In genomic region chr14:76902591-76902990, GRCh38 we compare ENCODE assay signal across 27 cellular contexts.
A peak's percentile ranks its signal among the peaks of the same experiment; 100 is the strongest.
DNase-seq lines count a peak whose midpoint lies in the region; ATAC-seq and TF ChIP-seq lines count a peak whose summit lies in the region.
"Had no signal": no experiment of that assay in that cellular context is flagged by ENCODE, and none has a peak within 500 bp of the region (broad histone marks: within the 10 kb centered on the region; RNA-seq: fewer than 3 reads in every experiment).

No MANE protein-coding gene starts in this region.

- H3K27ac ChIP-seq in esophagus (ENCODE audit: low read depth in 2 of 2, low read length in 1 of 2): peak overlapping the region; percentile 20 to 56
- no peak overlapping the region for H3K27ac ChIP-seq in neural progenitor cell
- peak overlapping the region in 3 of 4 donors; percentile 73 to 83 (median 78) for H3K27ac ChIP-seq in tibial nerve
- H3K27ac ChIP-seq in WERI-Rb-1: no peak overlapping the region
- H3K27ac ChIP-seq: brain microvascular endothelial cell had no signal

- H3K9me3 ChIP-seq in esophagus (ENCODE audit: control insufficient read depth in 2 of 2, insufficient read depth in 1 of 2, low read depth in 1 of 2, low read length in 1 of 2): no peaks in the 10 kb centered on the region
- no peaks in the 10 kb centered on the region for H3K9me3 ChIP-seq in neural progenitor cell (ENCODE audit: low read depth)
- H3K9me3 ChIP-seq in tibial nerve: no peaks in the 10 kb centered on the region
- H3K9me3 ChIP-seq in WERI-Rb-1 (ENCODE audit: severe bottlenecking): no peaks in the 10 kb centered on the region
- H3K9me3 ChIP-seq: uterus had no signal

- H3K9ac ChIP-seq in neural progenitor cell: no peak overlapping the region

- no peak overlapping the region for H3K4me2 ChIP-seq in neural progenitor cell

- DNase-seq in HFFc6 (no peak), neural progenitor cell (ENCODE audit: low spot score) (no peak), tibial nerve (ENCODE audit: low spot score in 2 of 2) (no peak), WERI-Rb-1 (no peak), SHP77 treated with DMSO at 0.1 percent for 48 hours (lab: John Stamatoyannopoulos, UW) (no peak), G401 (ENCODE audit: low spot score) (no peak)
- DNase-seq: activated CD4-positive, CD25-positive, alpha-beta regulatory T cell; activated naive CD4-positive, alpha-beta T cell; activated T-cell treated with anti-CD3 and anti-CD28 coated beads, Interleukin-2, amount 50 U/mL, for 72 hours; brain microvascular endothelial cell; CD4-positive, alpha-beta T cell; EL; foreskin melanocyte; hippocampal formation; left cardiac atrium; NCI-H1092; NCI-H187; NCI-H524 treated with DMSO at 0.1 percent for 48 hours; nucleus accumbens; PC-3; SHP77; SW 1271; T1000; uterus had no signal

- peaks cover 8% of the 10 kb centered on the region; the same call in 1 of the 2 replicates for H3K36me3 Mint-ChIP-seq in HFFc6 (ENCODE audit: low read depth)
- H3K36me3 Mint-ChIP-seq in neural progenitor cell: no peaks in the 10 kb centered on the region
- H3K36me3 Mint-ChIP-seq: IgD-negative memory B cell had no signal

- H3K79me2 ChIP-seq in neural progenitor cell (ENCODE audit: low read depth): no peaks in the 10 kb centered on the region

- H3K9me3 Mint-ChIP-seq in HFFc6 (no peaks in the 10 kb centered on the region), neural progenitor cell (peaks cover 4% of the 10 kb centered on the region)
- H3K9me3 Mint-ChIP-seq: activated T-cell treated with anti-CD3 and anti-CD28 coated beads, Interleukin-2, amount 50 U/mL, for 72 hours; CD4-positive, alpha-beta T cell; IgD-negative memory B cell had no signal

- no peaks in the 10 kb centered on the region for H3K27me3 ChIP-seq in esophagus (ENCODE audit: control insufficient read depth in 1 of 2, insufficient read depth in 2 of 2, low read length in 2 of 2)
- H3K27me3 ChIP-seq in neural progenitor cell: no peaks in the 10 kb centered on the region
- no peaks in the 10 kb centered on the region for H3K27me3 ChIP-seq in tibial nerve
- H3K27me3 ChIP-seq in WERI-Rb-1 (ENCODE audit: insufficient read depth, low read depth, severe bottlenecking): no peaks in the 10 kb centered on the region
- H3K27me3 ChIP-seq: brain microvascular endothelial cell, uterus had no signal

- 78 to 87% methylated on average over 5 of the region's 5 CpGs for WGBS in esophagus, 2 donors
- WGBS in tibial nerve, 2 donors: 65 to 66% methylated on average over 5 of the region's 5 CpGs

- peaks cover 0 to 7% of the 10 kb centered on the region in 2 donors for H3K4me1 ChIP-seq in esophagus (ENCODE audit: control insufficient read depth in 2 of 2, insufficient read depth in 2 of 2, low read length in 1 of 2)
- H3K4me1 ChIP-seq in neural progenitor cell: peaks cover 8% of the 10 kb centered on the region
- H3K4me1 ChIP-seq in tibial nerve: peaks cover 0 to 68% (median 35%) of the 10 kb centered on the region in 4 donors

- H3K4me1 Mint-ChIP-seq in HFFc6 (ENCODE audit: low read depth) (peaks cover 54% of the 10 kb centered on the region), neural progenitor cell (peaks cover 25% of the 10 kb centered on the region)

- no peaks in the 10 kb centered on the region for H4K20me1 ChIP-seq in neural progenitor cell (ENCODE audit: low read depth)

- H3K36me3 ChIP-seq in esophagus (ENCODE audit: control insufficient read depth in 2 of 2, insufficient read depth in 2 of 2, low read length in 1 of 2): no peaks in the 10 kb centered on the region
- H3K36me3 ChIP-seq in neural progenitor cell: no peaks in the 10 kb centered on the region
- H3K36me3 ChIP-seq in tibial nerve: no peaks in the 10 kb centered on the region
- H3K36me3 ChIP-seq in WERI-Rb-1: no peaks in the 10 kb centered on the region
- H3K36me3 ChIP-seq: brain microvascular endothelial cell, uterus had no signal

- ATAC-seq in GM21381 (IDR thresholded peaks at IDR 0.05; ENCODE audit: unreplicated experiment): no peak
- ATAC-seq: activated T-cell treated with anti-CD3 and anti-CD28 coated beads, Interleukin-2, amount 50 U/mL, for 72 hours; left cardiac atrium; PC-3 had no signal

- H3K27me3 Mint-ChIP-seq in HFFc6 (ENCODE audit: insufficient read depth) (peaks cover 2% of the 10 kb centered on the region; the same call in 1 of the 2 replicates), neural progenitor cell (ENCODE audit: insufficient read depth, low read depth) (peaks cover 7% of the 10 kb centered on the region)
- H3K27me3 Mint-ChIP-seq: CD4-positive, alpha-beta T cell had no signal

- H3K27ac Mint-ChIP-seq in HFFc6 (peak overlapping the region; percentile 98; the same call in 1 of the 2 replicates), neural progenitor cell (peak overlapping the region; percentile 16)
- H3K27ac Mint-ChIP-seq: activated T-cell treated with anti-CD3 and anti-CD28 coated beads, Interleukin-2, amount 50 U/mL, for 72 hours; CD4-positive, alpha-beta T cell had no signal

- H3K4me3 Mint-ChIP-seq in HFFc6: no peak overlapping the region; the same call in 1 of the 2 replicates
- no peak overlapping the region for H3K4me3 Mint-ChIP-seq in neural progenitor cell
- H3K4me3 Mint-ChIP-seq: activated T-cell treated with anti-CD3 and anti-CD28 coated beads, Interleukin-2, amount 50 U/mL, for 72 hours; CD4-positive, alpha-beta T cell; IgD-negative memory B cell had no signal

- no peak overlapping the region for H2AFZ ChIP-seq in neural progenitor cell (replicated peaks)

- peaks cover 5% of the 10 kb centered on the region for H3F3A ChIP-seq in neural progenitor cell (ENCODE audit: low read depth)

- no peak for TF ChIP-seq EP300 in tibial nerve (IDR thresholded peaks at IDR 0.05)

- in situ Hi-C loops in G401 (cut with HindIII; ENCODE audit: low sequenced_read_pairs): no loop called here

- no peak for TF ChIP-seq CTCF in HFFc6 (IDR thresholded peaks at IDR 0.05)
- TF ChIP-seq CTCF in neural progenitor cell (IDR thresholded peaks at IDR 0.05): no peak
- no peak for TF ChIP-seq CTCF in tibial nerve (IDR thresholded peaks at IDR 0.05)
- no peak for TF ChIP-seq CTCF in WERI-Rb-1 (IDR thresholded peaks at IDR 0.05; ENCODE audit: low read depth, low read length)

- TF ChIP-seq POLR2A in tibial nerve (IDR thresholded peaks at IDR 0.05): no peak

- no peak overlapping the region for H3K4me3 ChIP-seq in esophagus (ENCODE audit: low read depth in 1 of 2, low read length in 2 of 2)
- no peak overlapping the region for H3K4me3 ChIP-seq in neural progenitor cell
- no peak overlapping the region for H3K4me3 ChIP-seq in tibial nerve
- no peak overlapping the region for H3K4me3 ChIP-seq in WERI-Rb-1 (ENCODE audit: low read depth, low read length)
- H3K4me3 ChIP-seq: uterus had no signal

Comparison
In these comparisons a context has a peak if more than half of its experiments do, and no peak if none do; other contexts are left out.
1. H3K27ac ChIP-seq: peak in esophagus (2 of 2) and tibial nerve (3 of 4); none in neural progenitor cell (single experiment) and WERI-Rb-1 (single experiment).